Comparison of ENCODE assay signal across 12 cellular contexts in genomic region chr20:709421-709820, GRCh38. TPM values are rescaled to one million over a fixed set of nuclear protein-coding genes. Genes with fewer than 3 reads are reported as not detected.
DNase-seq lines count a peak whose midpoint lies in the region; ATAC-seq and TF ChIP-seq lines count a peak whose summit lies in the region.
"Had no signal": no experiment of that assay in that cellular context is flagged by ENCODE, and none has a peak within 500 bp of the region (broad histone marks: within the 10 kb centered on the region; RNA-seq: fewer than 3 reads in every experiment).

No MANE protein-coding gene starts in this region.

- H3K4me3 ChIP-seq in right atrium auricular region (peak overlapping the region in 1 of 2 donors; percentile 40), adipocyte (ENCODE audit: low read length) (no peak overlapping the region), iPS-18a (ENCODE audit: low read length) (peak overlapping the region; percentile 51)

- no peak overlapping the region for H3K9ac ChIP-seq in adipocyte (ENCODE audit: low read length)
- no peak overlapping the region for H3K9ac ChIP-seq in iPS-18a (ENCODE audit: low read length)

- intact Hi-C loops in Right ventricle myocardium inferior (cut with DNase I), result no loop called here

- peaks cover 0 to 13% of the 10 kb centered on the region in 2 donors for H3K4me1 ChIP-seq in right atrium auricular region
- no peaks in the 10 kb centered on the region for H3K4me1 ChIP-seq in adipocyte (ENCODE audit: control insufficient read depth, insufficient read depth, low read length)
- no peaks in the 10 kb centered on the region for H3K4me1 ChIP-seq in iPS-18a (ENCODE audit: control insufficient read depth, low read depth, low read length)

- H3K36me3 ChIP-seq in right atrium auricular region, result no peaks in the 10 kb centered on the region
- no peaks in the 10 kb centered on the region for H3K36me3 ChIP-seq in adipocyte (ENCODE audit: control insufficient read depth, insufficient read depth, low read length, severe bottlenecking)
- no peaks in the 10 kb centered on the region for H3K36me3 ChIP-seq in iPS-18a (ENCODE audit: control insufficient read depth, low read depth, low read length)

- H3K27me3 ChIP-seq in right atrium auricular region (no peaks in the 10 kb centered on the region), adipocyte (replicated peaks; ENCODE audit: control insufficient read depth, insufficient read depth, low read length) (peaks cover 54% of the 10 kb centered on the region), iPS-18a (ENCODE audit: control insufficient read depth, insufficient read depth, low read length) (peaks cover 15% of the 10 kb centered on the region)

- TF ChIP-seq CTCF in right atrium auricular region (IDR thresholded peaks at IDR 0.05), result no peak

- H3K27ac ChIP-seq in right atrium auricular region, result no peak overlapping the region
- H3K27ac ChIP-seq in iPS-18a (ENCODE audit: low read length), result no peak overlapping the region
- H3K27ac ChIP-seq: RWPE1 had no signal

- ATAC-seq in Right ventricle myocardium inferior, result peak; percentile 28
- no peak for ATAC-seq in esophagus mucosa
- ATAC-seq in GM19455 (IDR thresholded peaks at IDR 0.05; ENCODE audit: unreplicated experiment), result no peak
- no peak for ATAC-seq in GM21717 (IDR thresholded peaks at IDR 0.05; ENCODE audit: unreplicated experiment)
- ATAC-seq in GM21447 (IDR thresholded peaks at IDR 0.05; ENCODE audit: unreplicated experiment), result no peak

- DNase-seq in Right ventricle myocardium inferior (ENCODE audit: missing footprints), result no peak
- DNase-seq in right atrium auricular region (ENCODE audit: low spot score), result no peak
- peak; percentile 14 for DNase-seq in adipocyte (ENCODE audit: low read depth)
- DNase-seq: activated CD4-positive, alpha-beta T cell treated with anti-CD3 and anti-CD28 coated beads, Interleukin-2, amount 10 ng/mL, durations not matched to agents 24 days and 14 days; amniotic stem cell; IMR-90 had no signal

- peaks cover 0 to 20% of the 10 kb centered on the region in 2 donors for H3K9me3 ChIP-seq in right atrium auricular region
- H3K9me3 ChIP-seq in adipocyte (ENCODE audit: control insufficient read depth, low read length), result peaks cover 44% of the 10 kb centered on the region
- H3K9me3 ChIP-seq in iPS-18a (ENCODE audit: control insufficient read depth, low read depth, low read length), result peaks cover 6% of the 10 kb centered on the region

RNA-seq across cellular contexts. Expression of gene SCRT2, which starts 33.8 kb away (rescaled TPM):
- total RNA-seq in Right ventricle myocardium inferior (not detected), right atrium auricular region (not detected), esophagus mucosa (not detected)
- total RNA-seq: activated CD4-positive, alpha-beta T cell treated with anti-CD3 and anti-CD28 coated beads, Interleukin-2, amount 10 ng/mL, durations not matched to agents 24 days and 14 days; IMR-90 had no signal

RNA-seq across cellular contexts. Expression of gene SRXN1, which starts 56.4 kb away (rescaled TPM):
- 40.4 TPM for total RNA-seq in Right ventricle myocardium inferior
- total RNA-seq in right atrium auricular region, result 10 to 100 TPM; 41.8 to 65.4 TPM
- total RNA-seq in esophagus mucosa, result 34.7 TPM

RNA-seq across cellular contexts. Expression of gene SLC52A3, which starts 58.9 kb away (rescaled TPM):
- total RNA-seq in Right ventricle myocardium inferior (2.7 TPM), right atrium auricular region (1 to 10 TPM; 1.3 to 2.6 TPM), esophagus mucosa (6.7 TPM)
- total RNA-seq: activated CD4-positive, alpha-beta T cell treated with anti-CD3 and anti-CD28 coated beads, Interleukin-2, amount 10 ng/mL, durations not matched to agents 24 days and 14 days; IMR-90 had no signal
